15 cellular contexts compared by ENCODE assay signal in the genomic region with DNA sequence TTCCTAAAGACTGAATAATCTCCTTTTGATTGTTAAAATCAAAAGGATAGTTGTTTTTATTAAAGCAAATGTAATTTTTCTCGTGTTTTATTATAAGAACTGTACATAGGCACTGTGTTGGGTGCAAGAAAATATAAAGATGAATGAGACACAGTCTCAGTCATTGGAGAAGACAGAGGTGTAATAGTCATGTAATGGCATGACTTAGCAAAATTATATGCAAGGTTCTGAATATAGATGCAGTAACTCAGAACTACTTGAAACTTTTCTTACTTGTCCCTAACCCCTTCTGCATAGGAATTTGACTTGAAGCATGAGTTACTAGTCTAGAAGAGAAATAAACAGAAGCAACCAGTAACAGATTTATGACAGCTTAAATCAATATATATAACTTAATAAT.
"Had no signal": no experiment of that assay in that cellular context is flagged by ENCODE, and none has a peak within 500 bp of the region (broad histone marks: within the 10 kb centered on the region; RNA-seq: fewer than 3 reads in every experiment).

No MANE protein-coding gene starts in this region.

- H3K9ac ChIP-seq: neural progenitor cell had no signal

- H3K27me3 ChIP-seq: breast epithelium, neural progenitor cell, pancreas, tibial nerve, uterus had no signal

- H3K27ac Mint-ChIP-seq: activated naive CD8-positive, alpha-beta T cell treated with anti-CD3 and anti-CD28 coated beads, Interleukin-2, amount 10 ng/mL, durations not matched to agents 7 days and 5 days; neural progenitor cell; stimulated activated memory B cell treated with anti-CD40 and anti-IgM and Interleukin-4, amounts not matched to agents 10 μg/mL and 1 μg/mL and 100 μg/mL, for 72 hours had no signal

- H3K4me2 ChIP-seq: neural progenitor cell had no signal

- H3K4me3 ChIP-seq: breast epithelium, lung, neural progenitor cell, pancreas, tibial nerve, uterus had no signal

- H3K9me3 Mint-ChIP-seq: activated naive CD8-positive, alpha-beta T cell treated with anti-CD3 and anti-CD28 coated beads, Interleukin-2, amount 10 ng/mL, durations not matched to agents 7 days and 5 days; neural progenitor cell; stimulated activated memory B cell treated with anti-CD40 and anti-IgM and Interleukin-4, amounts not matched to agents 10 μg/mL and 1 μg/mL and 100 μg/mL, for 72 hours had no signal

- ATAC-seq: pancreas; SK-N-SH treated with all-trans-retinoic acid at 6 μM for 48 hours; stimulated activated memory B cell treated with anti-CD40 and anti-IgM and Interleukin-4, amounts not matched to agents 10 μg/mL and 1 μg/mL and 100 μg/mL, for 72 hours had no signal

- H3K9me3 ChIP-seq: breast epithelium, pancreas, tibial nerve, uterus had no signal

- H3K27ac ChIP-seq: breast epithelium, epithelial cell of prostate, neural progenitor cell, pancreas, tibial nerve, uterus, VCaP had no signal

- H3K4me1 Mint-ChIP-seq: neural progenitor cell had no signal

- H3K27me3 Mint-ChIP-seq: activated naive CD8-positive, alpha-beta T cell treated with anti-CD3 and anti-CD28 coated beads, Interleukin-2, amount 10 ng/mL, durations not matched to agents 7 days and 5 days; stimulated activated memory B cell treated with anti-CD40 and anti-IgM and Interleukin-4, amounts not matched to agents 10 μg/mL and 1 μg/mL and 100 μg/mL, for 72 hours had no signal

- H3K4me3 Mint-ChIP-seq: activated naive CD8-positive, alpha-beta T cell treated with anti-CD3 and anti-CD28 coated beads, Interleukin-2, amount 10 ng/mL, durations not matched to agents 7 days and 5 days; neural progenitor cell; stimulated activated memory B cell treated with anti-CD40 and anti-IgM and Interleukin-4, amounts not matched to agents 10 μg/mL and 1 μg/mL and 100 μg/mL, for 72 hours had no signal

- H2AFZ ChIP-seq: neural progenitor cell had no signal

- H3K4me1 ChIP-seq: breast epithelium, neural progenitor cell had no signal

- H3K36me3 ChIP-seq: uterus had no signal

- DNase-seq: activated CD8-positive, alpha-beta memory T cell treated with anti-CD3 and anti-CD28 coated beads for 24 hours; activated naive CD8-positive, alpha-beta T cell treated with anti-CD3 and anti-CD28 coated beads, Interleukin-2, amount 10 ng/mL, durations not matched to agents 7 days and 5 days; anterior cingulate cortex; midbrain; pancreas; substantia nigra; uterus had no signal
